17 cellular contexts compared by ENCODE assay signal in the genomic region with DNA sequence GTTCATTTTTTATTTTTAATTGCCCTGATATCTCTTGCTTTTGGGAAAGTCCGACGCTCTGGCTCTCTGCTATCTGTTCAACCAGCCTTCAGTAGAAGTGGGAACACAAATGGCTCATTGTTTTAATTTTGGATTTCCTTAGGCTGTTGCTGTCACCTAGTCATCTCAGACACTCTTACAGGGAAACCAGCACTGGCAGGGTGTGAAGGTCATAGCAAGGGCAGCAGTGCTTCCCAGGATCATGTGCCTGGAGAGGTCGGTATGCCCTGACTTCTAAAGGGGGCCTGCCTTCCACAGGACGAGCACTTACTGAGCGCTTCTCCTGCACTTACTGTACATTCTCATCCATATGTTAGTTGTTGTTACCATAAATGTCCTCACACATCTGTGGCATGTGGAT.
DNase-seq lines count a peak whose midpoint lies in the region; ATAC-seq and TF ChIP-seq lines count a peak whose summit lies in the region.
"Had no signal": no experiment of that assay in that cellular context is flagged by ENCODE, and none has a peak within 500 bp of the region (broad histone marks: within the 10 kb centered on the region; RNA-seq: fewer than 3 reads in every experiment).

No MANE protein-coding gene starts in this region.

- dilution Hi-C loops in IMR-90 (cut with HindIII; ENCODE audit: low sequenced_read_pairs, unreplicated experiment) = no loop called here

- H3K23ac ChIP-seq in IMR-90 (ENCODE audit: low read depth, low read length) = no peak overlapping the region

- H4K91ac ChIP-seq in IMR-90 (ENCODE audit: insufficient read depth, low read depth, low read length) = no peak overlapping the region

- H3K9ac ChIP-seq in IMR-90 (ENCODE audit: low read depth, low read length) = no peak overlapping the region

- no peak overlapping the region for H2BK20ac ChIP-seq in IMR-90 (ENCODE audit: low read depth, low read length)

- no peak overlapping the region for H2BK5ac ChIP-seq in IMR-90 (ENCODE audit: low read depth, low read length, poor library complexity, severe bottlenecking)

- H3K4ac ChIP-seq in IMR-90 (ENCODE audit: low read depth, low read length) = peak overlapping the region; percentile 29; the same call in 1 of the 2 replicates

- no peak overlapping the region for H2AK9ac ChIP-seq in IMR-90 (replicated peaks; ENCODE audit: low read depth, low read length, poor library complexity)

- no peak overlapping the region for H2BK15ac ChIP-seq in IMR-90 (ENCODE audit: low read depth, low read length)

- no peaks in the 10 kb centered on the region for H3K27me3 ChIP-seq in IMR-90 (ENCODE audit: control insufficient read depth, insufficient read depth, low read length)
- no peaks in the 10 kb centered on the region for H3K27me3 ChIP-seq in cardiac muscle cell
- H3K27me3 ChIP-seq in left ventricle myocardium inferior (ENCODE audit: low read depth) = no peaks in the 10 kb centered on the region
- H3K27me3 ChIP-seq in testis = no peaks in the 10 kb centered on the region
- H3K27me3 ChIP-seq: BE2C had no signal

- H3K79me1 ChIP-seq in IMR-90 (ENCODE audit: low read depth in 1 of 2, low read length in 2 of 2) = peaks cover 0 to 3% of the 10 kb centered on the region in 2 experiments; a peak in 2 of 4 replicates

- H3K4me1 ChIP-seq in IMR-90 (ENCODE audit: control insufficient read depth, insufficient read depth, low read length) (peaks cover 2% of the 10 kb centered on the region; the same call in 1 of the 2 replicates), cardiac muscle cell (ENCODE audit: low read depth) (peaks cover 60% of the 10 kb centered on the region), left ventricle myocardium inferior (peaks cover 52% of the 10 kb centered on the region), testis (no peaks in the 10 kb centered on the region)
- H3K4me1 ChIP-seq: BE2C had no signal

- H4K8ac ChIP-seq in IMR-90 (ENCODE audit: low read depth in 2 of 2, low read length in 2 of 2) = no peak overlapping the region

- POLR2A ChIA-PET in IMR-90 (lab: Charles Lee; ENCODE audit: unreplicated experiment) = no interaction called here

- H3K4me3 ChIP-seq in IMR-90 (ENCODE audit: insufficient read depth, low read depth, low read length) = no peak overlapping the region
- H3K4me3 ChIP-seq in cardiac muscle cell = no peak overlapping the region
- H3K4me3 ChIP-seq in left ventricle myocardium inferior = no peak overlapping the region
- H3K4me3 ChIP-seq in testis = no peak overlapping the region

- TF ChIP-seq POLR2A in IMR-90 (IDR thresholded peaks at IDR 0.05; ENCODE audit: low read depth, low read length) = no peak
- TF ChIP-seq POLR2A in testis (IDR thresholded peaks at IDR 0.05) = no peak

- no peak for TF ChIP-seq RAD21 in IMR-90 (IDR thresholded peaks at IDR 0.05; ENCODE audit: low read length)

- H2BK120ac ChIP-seq in IMR-90 (ENCODE audit: low read depth, low read length) = no peak overlapping the region

- no peaks in the 10 kb centered on the region; the same call in 1 of the 2 replicates for H3K36me3 ChIP-seq in IMR-90 (ENCODE audit: control insufficient read depth, insufficient read depth, low read length)
- H3K36me3 ChIP-seq in cardiac muscle cell = no peaks in the 10 kb centered on the region
- no peaks in the 10 kb centered on the region for H3K36me3 ChIP-seq in left ventricle myocardium inferior
- no peaks in the 10 kb centered on the region for H3K36me3 ChIP-seq in testis (ENCODE audit: low read depth, missing control alignments)
- H3K36me3 ChIP-seq: BE2C had no signal

- H3K56ac ChIP-seq in IMR-90 (ENCODE audit: extremely low read depth, insufficient read depth, low read length) = no peak overlapping the region

- DNase-seq in IMR-90 (no peak), cardiac muscle cell (ENCODE audit: low read depth in 1 of 2, low spot score in 1 of 2) (peak; percentile 73 to 94), left ventricle myocardium inferior (peak; percentile 60), testis (peak; percentile 27)
- DNase-seq in central memory CD4-positive, alpha-beta T cell = no peak
- DNase-seq: BE2C; C1 segment of cervical spinal cord; Caco-2; CD4-positive, CD25-positive, alpha-beta regulatory T cell; CD8-positive, alpha-beta memory T cell; DMS153; DMS79; GDM1; H9 had no signal

- no peaks in the 10 kb centered on the region for H3K9me3 ChIP-seq in IMR-90 (ENCODE audit: control insufficient read depth, insufficient read depth, low read length)
- H3K9me3 ChIP-seq in cardiac muscle cell (ENCODE audit: low read depth) = no peaks in the 10 kb centered on the region
- no peaks in the 10 kb centered on the region for H3K9me3 ChIP-seq in left ventricle myocardium inferior (replicated peaks)
- no peaks in the 10 kb centered on the region for H3K9me3 ChIP-seq in testis
- H3K9me3 ChIP-seq: BE2C, Caco-2 had no signal

- no TSS peak for BruUV-seq in IMR-90 (replicated peaks; lab: Mats Ljungman, UMichigan)

- in situ Hi-C loops in IMR-90 (cut with MboI; ENCODE audit: low sequenced_read_pairs) = no loop called here

- H3K4me2 ChIP-seq in IMR-90 (ENCODE audit: low read depth, low read length) = no peak overlapping the region

- H2AK5ac ChIP-seq in IMR-90 (ENCODE audit: low read depth, low read length) = no peak overlapping the region

- CTCF ChIA-PET in IMR-90 (lab: Yijun Ruan, JAX) = no interaction called here

- no peak overlapping the region for H4K5ac ChIP-seq in IMR-90 (ENCODE audit: low read depth, low read length)

- no CpG with 5 or more reads among the region's 5 CpGs for WGBS in IMR-90 (ENCODE audit: extremely low coverage in 2 of 2, insufficient read length in 1 of 2), 2 experiments
- 68 to 77% methylated on average over 5 of the region's 5 CpGs for WGBS in testis, 2 donors

- intact Hi-C loops in IMR-90 (cut with micrococcal nuclease) = no loop called here
- intact Hi-C loops in left ventricle myocardium inferior (cut with micrococcal nuclease) = no loop called here
- intact Hi-C loops in testis (cut with DNase I; ENCODE audit: low total_unique reads) = no loop called here

- no peak overlapping the region for H3K27ac ChIP-seq in IMR-90 (ENCODE audit: insufficient read depth, low read length)
- peak overlapping the region; percentile 99 for H3K27ac ChIP-seq in cardiac muscle cell
- peak overlapping the region; percentile 75 for H3K27ac ChIP-seq in left ventricle myocardium inferior (replicated peaks)
- H3K27ac ChIP-seq in testis = no peak overlapping the region

- ATAC-seq in IMR-90 (ENCODE audit: low read depth) = no peak
- ATAC-seq in GM18520 (IDR thresholded peaks at IDR 0.05; ENCODE audit: unreplicated experiment) = no peak
- ATAC-seq in GM21515 (IDR thresholded peaks at IDR 0.05; ENCODE audit: unreplicated experiment) = no peak
- ATAC-seq: HepG2 had no signal

- H4K20me1 ChIP-seq in IMR-90 (ENCODE audit: insufficient read depth, low read length) = no peaks in the 10 kb centered on the region

- TF ChIP-seq CTCF in IMR-90 (conservative IDR thresholded peaks at IDR 0.05; ENCODE audit: low read depth, low read length) (no peak), cardiac muscle cell (IDR thresholded peaks at IDR 0.05; ENCODE audit: low read depth, low read length) (no peak), left ventricle myocardium inferior (IDR thresholded peaks at IDR 0.05; ENCODE audit: borderline replicate concordance) (no peak), testis (IDR thresholded peaks at IDR 0.05) (no peak)

- H3K14ac ChIP-seq in IMR-90 (replicated peaks; ENCODE audit: low read depth, low read length) = no peak overlapping the region

- no peak overlapping the region for H3K18ac ChIP-seq in IMR-90 (ENCODE audit: low read depth, low read length)

- H3K9me1 ChIP-seq in IMR-90 (ENCODE audit: insufficient read depth, low read length) = peaks cover 7% of the 10 kb centered on the region

- no peak overlapping the region for H2AFZ ChIP-seq in IMR-90 (replicated peaks; ENCODE audit: low read length, poor library complexity)

TF ChIP-seq in IMR-90, 13 proteins besides CTCF, POLR2A, EP300 and RAD21:
- no peak for TF ChIP-seq BHLHE40 (IDR thresholded peaks at IDR 0.05; ENCODE audit: low read depth, low read length)
- TF ChIP-seq MXI1 (IDR thresholded peaks at IDR 0.05; ENCODE audit: borderline replicate concordance, low read depth, low read length) = no peak
- TF ChIP-seq CEBPB (IDR thresholded peaks at IDR 0.05; ENCODE audit: low read depth, low read length) = no peak
- TF ChIP-seq SMC3 (IDR thresholded peaks at IDR 0.05; ENCODE audit: low read depth, low read length) = no peak
- no peak for TF ChIP-seq CHD1 (IDR thresholded peaks at IDR 0.05; ENCODE audit: low read depth, low read length)
- TF ChIP-seq, protein P1, sequence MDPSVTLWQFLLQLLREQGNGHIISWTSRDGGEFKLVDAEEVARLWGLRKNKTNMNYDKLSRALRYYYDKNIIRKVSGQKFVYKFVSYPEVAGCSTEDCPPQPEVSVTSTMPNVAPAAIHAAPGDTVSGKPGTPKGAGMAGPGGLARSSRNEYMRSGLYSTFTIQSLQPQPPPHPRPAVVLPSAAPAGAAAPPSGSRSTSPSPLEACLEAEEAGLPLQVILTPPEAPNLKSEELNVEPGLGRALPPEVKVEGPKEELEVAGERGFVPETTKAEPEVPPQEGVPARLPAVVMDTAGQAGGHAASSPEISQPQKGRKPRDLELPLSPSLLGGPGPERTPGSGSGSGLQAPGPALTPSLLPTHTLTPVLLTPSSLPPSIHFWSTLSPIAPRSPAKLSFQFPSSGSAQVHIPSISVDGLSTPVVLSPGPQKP (IDR thresholded peaks at IDR 0.05; ENCODE audit: borderline replicate concordance, low read depth, low read length) = no peak
- TF ChIP-seq NFE2L2 (IDR thresholded peaks at IDR 0.05; ENCODE audit: low read depth, low read length) = no peak
- TF ChIP-seq FOS (IDR thresholded peaks at IDR 0.05; ENCODE audit: low read depth, low read length) = no peak
- TF ChIP-seq, protein P2, sequence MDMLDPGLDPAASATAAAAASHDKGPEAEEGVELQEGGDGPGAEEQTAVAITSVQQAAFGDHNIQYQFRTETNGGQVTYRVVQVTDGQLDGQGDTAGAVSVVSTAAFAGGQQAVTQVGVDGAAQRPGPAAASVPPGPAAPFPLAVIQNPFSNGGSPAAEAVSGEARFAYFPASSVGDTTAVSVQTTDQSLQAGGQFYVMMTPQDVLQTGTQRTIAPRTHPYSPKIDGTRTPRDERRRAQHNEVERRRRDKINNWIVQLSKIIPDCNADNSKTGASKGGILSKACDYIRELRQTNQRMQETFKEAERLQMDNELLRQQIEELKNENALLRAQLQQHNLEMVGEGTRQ (IDR thresholded peaks at IDR 0.05; ENCODE audit: low read depth, low read length) = no peak
- TF ChIP-seq RCOR1 (IDR thresholded peaks at IDR 0.05; ENCODE audit: insufficient replicate concordance, low read length) = no peak
- no peak for TF ChIP-seq MAFK (IDR thresholded peaks at IDR 0.05; ENCODE audit: low read depth, low read length)
- TF ChIP-seq MAZ (IDR thresholded peaks at IDR 0.05; ENCODE audit: borderline replicate concordance, low read depth, low read length) = no peak
- no peak for TF ChIP-seq RFX5 (IDR thresholded peaks at IDR 0.05; ENCODE audit: low read depth, low read length)

Comparison
In these comparisons a context has a peak if more than half of its experiments do, and no peak if none do; other contexts are left out.
1. DNase-seq: peak in cardiac muscle cell (2 of 2), left ventricle myocardium inferior (single experiment) and testis (single experiment); none in IMR-90 (single experiment) and central memory CD4-positive, alpha-beta T cell (single experiment).
2. H3K27ac ChIP-seq: peak in cardiac muscle cell (single experiment) and left ventricle myocardium inferior (single experiment); none in IMR-90 (single experiment) and testis (0 of 2).